Comparison of ENCODE assay signal across 9 cellular contexts in genomic region chr7:102596036-102596435, GRCh38. TPM values are rescaled to one million over a fixed set of nuclear protein-coding genes. Genes with fewer than 3 reads are reported as not detected.
"Had no signal": no experiment of that assay in that cellular context is flagged by ENCODE, and none has a peak within 500 bp of the region (broad histone marks: within the 10 kb centered on the region; RNA-seq: fewer than 3 reads in every experiment).

No MANE protein-coding gene starts in this region.

RNA-seq across cellular contexts. Expression of gene SPDYE2, which starts 45.0 kb away (rescaled TPM):
- total RNA-seq: neural crest cell, omental fat pad, progenitor cell of endocrine pancreas, psoas muscle, right cardiac atrium, smooth muscle cell, transverse colon, upper lobe of right lung, uterus had no signal

RNA-seq across cellular contexts. Expression of gene UPK3BL2, which starts 52.5 kb away (rescaled TPM):
- total RNA-seq: smooth muscle cell had no signal
